In the genomic region with DNA sequence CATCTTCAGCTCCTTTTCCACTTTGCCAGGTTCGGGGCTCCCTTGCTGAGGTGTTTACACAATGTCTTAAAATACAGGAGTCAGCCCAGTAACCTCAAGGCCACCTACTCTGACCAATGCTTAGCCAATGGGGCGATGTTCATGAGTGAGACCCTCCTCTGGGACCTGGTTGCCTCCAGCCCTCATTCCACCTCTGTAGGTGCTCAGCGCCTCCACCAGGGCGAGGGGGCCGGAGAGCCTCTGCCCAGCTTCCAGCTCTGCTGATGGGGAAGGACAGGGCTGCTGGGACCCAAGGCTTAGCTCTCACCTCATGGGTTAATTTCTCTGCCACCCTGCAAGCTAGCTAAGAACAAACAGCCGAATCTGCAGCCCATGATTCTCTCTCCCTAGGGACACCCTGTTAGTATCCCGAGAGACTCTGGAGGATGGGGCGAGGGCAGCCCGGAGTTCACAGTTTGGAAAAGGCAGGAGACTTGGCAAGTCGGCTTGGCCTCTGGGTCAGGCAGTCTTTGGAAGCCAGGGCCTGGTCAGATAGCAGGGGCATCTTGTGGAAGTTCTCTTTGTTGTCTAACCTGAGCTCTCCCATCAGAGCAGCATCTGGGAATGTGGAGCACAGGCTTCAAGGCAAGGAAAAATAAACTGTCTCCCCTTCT, we compare ENCODE assay signal across 19 cellular contexts. TPM values are rescaled to one million over a fixed set of nuclear protein-coding genes. Genes with fewer than 3 reads are reported as not detected.
A peak's percentile ranks its signal among the peaks of the same experiment; 100 is the strongest.
DNase-seq lines count a peak whose midpoint lies in the region; ATAC-seq and TF ChIP-seq lines count a peak whose summit lies in the region.
"Had no signal": no experiment of that assay in that cellular context is flagged by ENCODE, and none has a peak within 500 bp of the region (broad histone marks: within the 10 kb centered on the region; RNA-seq: fewer than 3 reads in every experiment).

No MANE protein-coding gene starts in this region.

- no peaks in the 10 kb centered on the region; the same call in 1 of the 2 replicates for H3K27me3 ChIP-seq in H9 (ENCODE audit: insufficient read depth, low read length)
- H3K27me3 ChIP-seq in dorsolateral prefrontal cortex, result peaks cover 0 to 6% (median 0%) of the 10 kb centered on the region in 45 donors

- peaks cover 2% of the 10 kb centered on the region for H4K20me1 ChIP-seq in H9 (ENCODE audit: control insufficient read depth, insufficient read depth, insufficient read length)

- no peak overlapping the region for H2AK5ac ChIP-seq in H9 (ENCODE audit: insufficient read length, low read length)

- no peak overlapping the region for H2BK15ac ChIP-seq in H9 (ENCODE audit: low read depth, low read length)

- no peak overlapping the region for H3K9ac ChIP-seq in H9 (ENCODE audit: extremely low read depth, insufficient read length, low read length)

- H3K9me3 ChIP-seq in H9 (ENCODE audit: control insufficient read depth, low read depth, low read length), result no peaks in the 10 kb centered on the region
- H3K9me3 ChIP-seq: Caco-2 had no signal

- ATAC-seq in GM21423 (IDR thresholded peaks at IDR 0.05; ENCODE audit: unreplicated experiment) (no peak), HG03354 (IDR thresholded peaks at IDR 0.05; ENCODE audit: poor library complexity, severe bottlenecking, unreplicated experiment) (no peak), GM19452 (IDR thresholded peaks at IDR 0.05; ENCODE audit: unreplicated experiment) (no peak)
- ATAC-seq: HCT116, HepG2 had no signal

- no peak overlapping the region for H2BK12ac ChIP-seq in H9 (ENCODE audit: insufficient read length, low read depth, low read length)

- DNase-seq in NCI-H2107 treated with DMSO at 0.1 percent for 48 hours (lab: John Stamatoyannopoulos, UW; ENCODE audit: unreplicated experiment) (peak; percentile 16), NCI-H2107 (lab: John Stamatoyannopoulos, UW) (no peak), H9 (no peak), dorsolateral prefrontal cortex (no peak), NCI-H510A (lab: John Stamatoyannopoulos, UW) (no peak)
- DNase-seq: 8988T; C1 segment of cervical spinal cord; Caco-2; CD4-positive, alpha-beta T cell; DMS153; DMS79; GDM1; HFFc6; KG1 had no signal

- H3T11ph ChIP-seq in H9 (ENCODE audit: low read length), result no peak overlapping the region

- no peaks in the 10 kb centered on the region for H3K79me2 ChIP-seq in H9 (ENCODE audit: insufficient read depth, low read length)

- H3K4me3 ChIP-seq in dorsolateral prefrontal cortex, result peak overlapping the region in 1 of 59 donors; percentile 20

- WGBS in H9 (ENCODE audit: extremely low coverage, insufficient read length, low lambda C conversion rate), result no CpG with 5 or more reads among the region's 10 CpGs

- no peak overlapping the region for H4K91ac ChIP-seq in H9 (ENCODE audit: insufficient read length, low read depth, low read length)

- no peaks in the 10 kb centered on the region for H3K36me3 Mint-ChIP-seq in H9 (ENCODE audit: insufficient read depth in 1 of 3, low read depth in 3 of 3)

- no peak overlapping the region for H4K5ac ChIP-seq in H9 (ENCODE audit: insufficient read length, low read depth, low read length)

- H3K4me1 ChIP-seq in H9 (ENCODE audit: insufficient read depth, low read length), result no peaks in the 10 kb centered on the region

- no peak overlapping the region for H3K56ac ChIP-seq in H9 (ENCODE audit: insufficient read length, low read depth, low read length)

- H3K4me1 Mint-ChIP-seq in H9, result peaks cover 52 to 70% of the 10 kb centered on the region in 2 experiments

- intact Hi-C loops in dorsolateral prefrontal cortex (cut with DNase I), result loop anchor here (5.0 to 10.0 kb wide), 3 partner anchors 78 to 95 kb away; no protein-coding TSS in a partner anchor

- H3K9me3 Mint-ChIP-seq in H9, result no peaks in the 10 kb centered on the region
- H3K9me3 Mint-ChIP-seq: CD4-positive, alpha-beta T cell; HFFc6 had no signal

- H4K8ac ChIP-seq in H9 (replicated peaks; ENCODE audit: insufficient read length, low read depth, low read length), result no peak overlapping the region

- no peak overlapping the region for H3K4me3 Mint-ChIP-seq in H9
- H3K4me3 Mint-ChIP-seq: CD4-positive, alpha-beta T cell; HFFc6 had no signal

- no peak overlapping the region for H3K27ac Mint-ChIP-seq in H9
- H3K27ac Mint-ChIP-seq: CD4-positive, alpha-beta T cell; HFFc6 had no signal

- H3K23ac ChIP-seq in H9 (ENCODE audit: insufficient read length, low read depth, low read length), result no peak overlapping the region

- H3K27ac ChIP-seq in H9 (ENCODE audit: insufficient read length, low read depth, low read length) (no peak overlapping the region), dorsolateral prefrontal cortex (peak overlapping the region in 33 of 59 donors; percentile 3 to 81 (median 57))

- H3K79me1 ChIP-seq in H9 (ENCODE audit: insufficient read depth, low read depth, low read length, poor library complexity, severe bottlenecking), result no peaks in the 10 kb centered on the region

- H2BK20ac ChIP-seq in H9 (ENCODE audit: low read depth, low read length, poor library complexity, severe bottlenecking), result no peak overlapping the region

- H3K23me2 ChIP-seq in H9 (ENCODE audit: insufficient read length, low read depth, low read length, poor library complexity, severe bottlenecking), result no peaks in the 10 kb centered on the region

- peak; percentile 18; the same call in 1 of the 3 replicates for TF ChIP-seq CTCF in H9 (conservative IDR thresholded peaks at IDR 0.05)
- TF ChIP-seq CTCF in dorsolateral prefrontal cortex (IDR thresholded peaks at IDR 0.05 in 54 of 56, conservative IDR thresholded peaks at IDR 0.05 in 2 of 56; ENCODE audit: low read depth in 1 of 56, partially characterized antibody in 56 of 56), result no peak

- no peak overlapping the region for H3K18ac ChIP-seq in H9 (ENCODE audit: insufficient read length, low read depth, low read length)

- no peak overlapping the region for H3K14ac ChIP-seq in H9 (ENCODE audit: insufficient read depth, low read length)

- no peak overlapping the region for H3K4me2 ChIP-seq in H9 (ENCODE audit: insufficient read depth, insufficient read length, low read length)

- no peak overlapping the region for H2BK5ac ChIP-seq in H9 (ENCODE audit: insufficient read length, low read length)

- no peak overlapping the region for H2BK120ac ChIP-seq in H9 (ENCODE audit: low read depth, low read length, poor library complexity, severe bottlenecking)

- H2AFZ ChIP-seq in H9 (ENCODE audit: low read length), result no peak overlapping the region

- peaks cover 33% of the 10 kb centered on the region for H3K27me3 Mint-ChIP-seq in H9 (ENCODE audit: low read depth)

- no peak overlapping the region for H3K4ac ChIP-seq in H9 (ENCODE audit: low read depth, low read length)

RNA-seq across cellular contexts. Expression of gene SRCIN1, which starts 16.2 kb away (rescaled TPM):
- 6.7 and 6.9 TPM in 2 replicates for total RNA-seq in H9 (2021)
- total RNA-seq in dorsolateral prefrontal cortex, result 100 to 1,000 TPM in 111 of 120 experiments, 10 to 100 TPM in 9; 80.9 to 338 (median 151) TPM
- total RNA-seq: HFFc6 had no signal

Comparison
In these comparisons a context has a peak if more than half of its experiments do, and no peak if none do; other contexts are left out.
1. RNA of gene SRCIN1, which starts 16.2 kb away (total RNA-seq): 80.9 to 338 TPM in dorsolateral prefrontal cortex; 6.7 to 6.9 TPM in H9; every median in the first group is over 10 times any median in the second.